Comparison of ENCODE assay signal across 1 cellular context in the genomic region with DNA sequence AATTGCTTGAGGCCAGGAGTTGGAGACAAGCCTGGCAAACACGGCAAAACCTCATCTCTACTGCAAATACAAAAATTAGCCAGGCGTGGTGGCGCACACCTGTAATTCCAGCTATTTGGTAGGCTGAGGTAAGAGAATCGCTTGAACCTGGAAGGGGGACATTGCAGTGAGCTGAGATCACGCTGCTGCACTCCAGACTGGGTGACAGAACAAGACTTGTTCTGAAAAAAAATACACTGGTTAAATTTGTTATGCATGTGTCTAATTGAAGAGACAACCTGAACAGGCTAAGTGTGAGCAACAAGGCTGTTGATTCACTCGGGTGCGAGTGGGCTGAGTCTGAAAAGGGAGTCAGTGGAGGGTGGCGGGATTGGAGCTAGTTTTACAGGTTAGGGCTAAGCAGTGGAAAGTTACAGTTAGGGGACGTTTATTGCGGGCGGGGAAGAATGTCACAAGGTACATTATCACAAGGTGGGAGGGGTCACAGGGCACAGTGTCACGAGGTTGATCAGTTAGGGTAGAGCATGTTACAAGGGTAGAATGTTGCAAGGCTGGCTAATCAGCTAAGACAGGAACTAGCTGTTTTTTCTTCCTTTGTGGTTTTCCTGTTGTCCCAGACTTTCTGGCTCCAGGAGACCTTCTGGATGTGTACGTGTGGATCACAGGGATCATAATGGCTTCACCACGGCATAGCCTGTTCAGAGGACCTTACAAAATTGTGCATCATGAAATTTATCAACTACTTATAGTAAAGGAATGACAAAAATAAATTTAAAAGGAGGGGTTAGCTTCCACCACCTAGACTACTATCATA.
A peak's percentile ranks its signal among the peaks of the same experiment; 100 is the strongest.
TF ChIP-seq lines count a peak whose summit lies in the region.

No MANE protein-coding gene starts in this region.

TF ChIP-seq in K562, 482 proteins besides CTCF, POLR2A, EP300 and RAD21 (continued from another document and continues in another):
- TF ChIP-seq, protein P1, sequence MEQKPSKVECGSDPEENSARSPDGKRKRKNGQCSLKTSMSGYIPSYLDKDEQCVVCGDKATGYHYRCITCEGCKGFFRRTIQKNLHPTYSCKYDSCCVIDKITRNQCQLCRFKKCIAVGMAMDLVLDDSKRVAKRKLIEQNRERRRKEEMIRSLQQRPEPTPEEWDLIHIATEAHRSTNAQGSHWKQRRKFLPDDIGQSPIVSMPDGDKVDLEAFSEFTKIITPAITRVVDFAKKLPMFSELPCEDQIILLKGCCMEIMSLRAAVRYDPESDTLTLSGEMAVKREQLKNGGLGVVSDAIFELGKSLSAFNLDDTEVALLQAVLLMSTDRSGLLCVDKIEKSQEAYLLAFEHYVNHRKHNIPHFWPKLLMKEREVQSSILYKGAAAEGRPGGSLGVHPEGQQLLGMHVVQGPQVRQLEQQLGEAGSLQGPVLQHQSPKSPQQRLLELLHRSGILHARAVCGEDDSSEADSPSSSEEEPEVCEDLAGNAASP (IDR thresholded peaks at IDR 0.05), result no peak
- 0 out of 2 replicates have a peak, but pooled peaks have one; percentile 44 for TF ChIP-seq ZNF431 (CRISPR knock-in tag; IDR thresholded peaks at IDR 0.05)
- TF ChIP-seq ZEB2 (IDR thresholded peaks at IDR 0.05), result peak; percentile 93
- peak; percentile 94 for TF ChIP-seq OTX1 (CRISPR knock-in tag; IDR thresholded peaks at IDR 0.05)
- TF ChIP-seq, protein P2, sequence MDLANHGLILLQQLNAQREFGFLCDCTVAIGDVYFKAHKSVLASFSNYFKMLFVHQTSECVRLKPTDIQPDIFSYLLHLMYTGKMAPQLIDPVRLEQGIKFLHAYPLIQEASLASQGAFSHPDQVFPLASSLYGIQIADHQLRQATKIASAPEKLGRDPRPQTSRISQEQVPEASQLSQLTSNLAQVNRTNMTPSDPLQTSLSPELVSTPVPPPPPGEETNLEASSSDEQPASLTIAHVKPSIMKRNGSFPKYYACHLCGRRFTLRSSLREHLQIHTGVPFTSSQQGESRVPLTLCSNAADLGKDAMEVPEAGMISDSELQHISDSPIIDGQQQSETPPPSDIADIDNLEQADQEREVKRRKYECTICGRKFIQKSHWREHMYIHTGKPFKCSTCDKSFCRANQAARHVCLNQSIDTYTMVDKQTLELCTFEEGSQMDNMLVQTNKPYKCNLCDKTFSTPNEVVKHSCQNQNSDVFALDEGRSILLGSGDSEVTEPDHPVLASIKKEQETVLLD (IDR thresholded peaks at IDR 0.05), result peak; percentile 60; the same call in 1 of the 2 replicates
- TF ChIP-seq ZBTB17 (CRISPR knock-in tag; IDR thresholded peaks at IDR 0.05), result no peak
- TF ChIP-seq KDM4B (IDR thresholded peaks at IDR 0.05; ENCODE audit: borderline replicate concordance in 2 of 2, low read depth in 1 of 2), result 0 out of 4 replicates have a peak, but pooled peaks of 1 of the 2 experiments have one; percentile 41
- peak; percentile 31 for TF ChIP-seq KDM5B (IDR thresholded peaks at IDR 0.05; ENCODE audit: insufficient replicate concordance, low read depth, low read length)
- TF ChIP-seq MECOM (CRISPR knock-in tag; IDR thresholded peaks at IDR 0.05), result peak; percentile 77
- TF ChIP-seq SP1 (CRISPR knock-in tag; IDR thresholded peaks at IDR 0.05), result peak; percentile 86
- TF ChIP-seq CXXC5 (CRISPR knock-in tag; IDR thresholded peaks at IDR 0.05), result peak; percentile 76
- TF ChIP-seq, protein P3, sequence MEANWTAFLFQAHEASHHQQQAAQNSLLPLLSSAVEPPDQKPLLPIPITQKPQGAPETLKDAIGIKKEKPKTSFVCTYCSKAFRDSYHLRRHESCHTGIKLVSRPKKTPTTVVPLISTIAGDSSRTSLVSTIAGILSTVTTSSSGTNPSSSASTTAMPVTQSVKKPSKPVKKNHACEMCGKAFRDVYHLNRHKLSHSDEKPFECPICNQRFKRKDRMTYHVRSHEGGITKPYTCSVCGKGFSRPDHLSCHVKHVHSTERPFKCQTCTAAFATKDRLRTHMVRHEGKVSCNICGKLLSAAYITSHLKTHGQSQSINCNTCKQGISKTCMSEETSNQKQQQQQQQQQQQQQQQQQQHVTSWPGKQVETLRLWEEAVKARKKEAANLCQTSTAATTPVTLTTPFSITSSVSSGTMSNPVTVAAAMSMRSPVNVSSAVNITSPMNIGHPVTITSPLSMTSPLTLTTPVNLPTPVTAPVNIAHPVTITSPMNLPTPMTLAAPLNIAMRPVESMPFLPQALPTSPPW (CRISPR knock-in tag; IDR thresholded peaks at IDR 0.05), result peak; percentile 80
- TF ChIP-seq, protein P4, sequence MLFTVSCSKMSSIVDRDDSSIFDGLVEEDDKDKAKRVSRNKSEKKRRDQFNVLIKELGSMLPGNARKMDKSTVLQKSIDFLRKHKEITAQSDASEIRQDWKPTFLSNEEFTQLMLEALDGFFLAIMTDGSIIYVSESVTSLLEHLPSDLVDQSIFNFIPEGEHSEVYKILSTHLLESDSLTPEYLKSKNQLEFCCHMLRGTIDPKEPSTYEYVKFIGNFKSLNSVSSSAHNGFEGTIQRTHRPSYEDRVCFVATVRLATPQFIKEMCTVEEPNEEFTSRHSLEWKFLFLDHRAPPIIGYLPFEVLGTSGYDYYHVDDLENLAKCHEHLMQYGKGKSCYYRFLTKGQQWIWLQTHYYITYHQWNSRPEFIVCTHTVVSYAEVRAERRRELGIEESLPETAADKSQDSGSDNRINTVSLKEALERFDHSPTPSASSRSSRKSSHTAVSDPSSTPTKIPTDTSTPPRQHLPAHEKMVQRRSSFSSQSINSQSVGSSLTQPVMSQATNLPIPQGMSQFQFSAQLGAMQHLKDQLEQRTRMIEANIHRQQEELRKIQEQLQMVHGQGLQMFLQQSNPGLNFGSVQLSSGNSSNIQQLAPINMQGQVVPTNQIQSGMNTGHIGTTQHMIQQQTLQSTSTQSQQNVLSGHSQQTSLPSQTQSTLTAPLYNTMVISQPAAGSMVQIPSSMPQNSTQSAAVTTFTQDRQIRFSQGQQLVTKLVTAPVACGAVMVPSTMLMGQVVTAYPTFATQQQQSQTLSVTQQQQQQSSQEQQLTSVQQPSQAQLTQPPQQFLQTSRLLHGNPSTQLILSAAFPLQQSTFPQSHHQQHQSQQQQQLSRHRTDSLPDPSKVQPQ (CRISPR knock-in tag; IDR thresholded peaks at IDR 0.05; ENCODE audit: borderline replicate concordance), result no peak
- peak; percentile 80; the same call in 1 of the 2 replicates for TF ChIP-seq CBX1 (IDR thresholded peaks at IDR 0.05; ENCODE audit: low read depth)
- peak; percentile 26 for TF ChIP-seq MEIS2 (IDR thresholded peaks at IDR 0.05; ENCODE audit: partially characterized antibody)
- no peak for TF ChIP-seq ZFPM2 (CRISPR knock-in tag; IDR thresholded peaks at IDR 0.05)
- TF ChIP-seq, protein P5, sequence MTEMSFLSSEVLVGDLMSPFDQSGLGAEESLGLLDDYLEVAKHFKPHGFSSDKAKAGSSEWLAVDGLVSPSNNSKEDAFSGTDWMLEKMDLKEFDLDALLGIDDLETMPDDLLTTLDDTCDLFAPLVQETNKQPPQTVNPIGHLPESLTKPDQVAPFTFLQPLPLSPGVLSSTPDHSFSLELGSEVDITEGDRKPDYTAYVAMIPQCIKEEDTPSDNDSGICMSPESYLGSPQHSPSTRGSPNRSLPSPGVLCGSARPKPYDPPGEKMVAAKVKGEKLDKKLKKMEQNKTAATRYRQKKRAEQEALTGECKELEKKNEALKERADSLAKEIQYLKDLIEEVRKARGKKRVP (CRISPR knock-in tag; IDR thresholded peaks at IDR 0.05), result peak; percentile 75
- TF ChIP-seq, protein P6, sequence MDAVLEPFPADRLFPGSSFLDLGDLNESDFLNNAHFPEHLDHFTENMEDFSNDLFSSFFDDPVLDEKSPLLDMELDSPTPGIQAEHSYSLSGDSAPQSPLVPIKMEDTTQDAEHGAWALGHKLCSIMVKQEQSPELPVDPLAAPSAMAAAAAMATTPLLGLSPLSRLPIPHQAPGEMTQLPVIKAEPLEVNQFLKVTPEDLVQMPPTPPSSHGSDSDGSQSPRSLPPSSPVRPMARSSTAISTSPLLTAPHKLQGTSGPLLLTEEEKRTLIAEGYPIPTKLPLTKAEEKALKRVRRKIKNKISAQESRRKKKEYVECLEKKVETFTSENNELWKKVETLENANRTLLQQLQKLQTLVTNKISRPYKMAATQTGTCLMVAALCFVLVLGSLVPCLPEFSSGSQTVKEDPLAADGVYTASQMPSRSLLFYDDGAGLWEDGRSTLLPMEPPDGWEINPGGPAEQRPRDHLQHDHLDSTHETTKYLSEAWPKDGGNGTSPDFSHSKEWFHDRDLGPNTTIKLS (IDR thresholded peaks at IDR 0.05; ENCODE audit: borderline replicate concordance, low read depth), result peak; percentile 59; the same call in 1 of the 2 replicates
- peak; percentile 80; the same call in 1 of the 2 replicates for TF ChIP-seq ZNF165 (CRISPR knock-in tag; IDR thresholded peaks at IDR 0.05; ENCODE audit: borderline replicate concordance)
- TF ChIP-seq, protein P7, sequence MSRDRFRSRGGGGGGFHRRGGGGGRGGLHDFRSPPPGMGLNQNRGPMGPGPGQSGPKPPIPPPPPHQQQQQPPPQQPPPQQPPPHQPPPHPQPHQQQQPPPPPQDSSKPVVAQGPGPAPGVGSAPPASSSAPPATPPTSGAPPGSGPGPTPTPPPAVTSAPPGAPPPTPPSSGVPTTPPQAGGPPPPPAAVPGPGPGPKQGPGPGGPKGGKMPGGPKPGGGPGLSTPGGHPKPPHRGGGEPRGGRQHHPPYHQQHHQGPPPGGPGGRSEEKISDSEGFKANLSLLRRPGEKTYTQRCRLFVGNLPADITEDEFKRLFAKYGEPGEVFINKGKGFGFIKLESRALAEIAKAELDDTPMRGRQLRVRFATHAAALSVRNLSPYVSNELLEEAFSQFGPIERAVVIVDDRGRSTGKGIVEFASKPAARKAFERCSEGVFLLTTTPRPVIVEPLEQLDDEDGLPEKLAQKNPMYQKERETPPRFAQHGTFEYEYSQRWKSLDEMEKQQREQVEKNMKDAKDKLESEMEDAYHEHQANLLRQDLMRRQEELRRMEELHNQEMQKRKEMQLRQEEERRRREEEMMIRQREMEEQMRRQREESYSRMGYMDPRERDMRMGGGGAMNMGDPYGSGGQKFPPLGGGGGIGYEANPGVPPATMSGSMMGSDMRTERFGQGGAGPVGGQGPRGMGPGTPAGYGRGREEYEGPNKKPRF (IDR thresholded peaks at IDR 0.05; ENCODE audit: low read depth, low read length), result no peak
- peak; percentile 63 for TF ChIP-seq PML (IDR thresholded peaks at IDR 0.05; ENCODE audit: low read length)
- TF ChIP-seq HDAC6 (IDR thresholded peaks at IDR 0.05; ENCODE audit: low read depth, low read length), result no peak
- TF ChIP-seq HMG20B (CRISPR knock-in tag; IDR thresholded peaks at IDR 0.05), result 0 out of 2 replicates have a peak, but pooled peaks have one; percentile 48
- TF ChIP-seq CBFA2T2 (conservative IDR thresholded peaks at IDR 0.05), result peak; percentile 71
- TF ChIP-seq ESRRB (CRISPR knock-in tag; IDR thresholded peaks at IDR 0.05; ENCODE audit: borderline replicate concordance), result no peak
- TF ChIP-seq BCL6 (CRISPR knock-in tag; IDR thresholded peaks at IDR 0.05), result peak; percentile 71
- TF ChIP-seq MAZ (CRISPR knock-in tag; conservative IDR thresholded peaks at IDR 0.05 in 1 of 2, IDR thresholded peaks at IDR 0.05 in 1 of 2), result peak; percentile 53 to 74
- TF ChIP-seq HDAC3 (IDR thresholded peaks at IDR 0.05; ENCODE audit: borderline replicate concordance, partially characterized antibody), result peak; percentile 49
- TF ChIP-seq ZNF75A (CRISPR knock-in tag; IDR thresholded peaks at IDR 0.05), result no peak
- TF ChIP-seq, protein P8, sequence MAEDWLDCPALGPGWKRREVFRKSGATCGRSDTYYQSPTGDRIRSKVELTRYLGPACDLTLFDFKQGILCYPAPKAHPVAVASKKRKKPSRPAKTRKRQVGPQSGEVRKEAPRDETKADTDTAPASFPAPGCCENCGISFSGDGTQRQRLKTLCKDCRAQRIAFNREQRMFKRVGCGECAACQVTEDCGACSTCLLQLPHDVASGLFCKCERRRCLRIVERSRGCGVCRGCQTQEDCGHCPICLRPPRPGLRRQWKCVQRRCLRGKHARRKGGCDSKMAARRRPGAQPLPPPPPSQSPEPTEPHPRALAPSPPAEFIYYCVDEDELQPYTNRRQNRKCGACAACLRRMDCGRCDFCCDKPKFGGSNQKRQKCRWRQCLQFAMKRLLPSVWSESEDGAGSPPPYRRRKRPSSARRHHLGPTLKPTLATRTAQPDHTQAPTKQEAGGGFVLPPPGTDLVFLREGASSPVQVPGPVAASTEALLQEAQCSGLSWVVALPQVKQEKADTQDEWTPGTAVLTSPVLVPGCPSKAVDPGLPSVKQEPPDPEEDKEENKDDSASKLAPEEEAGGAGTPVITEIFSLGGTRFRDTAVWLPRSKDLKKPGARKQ (CRISPR knock-in tag; IDR thresholded peaks at IDR 0.05), result peak; percentile 90; the same call in 1 of the 2 replicates
- no peak for TF ChIP-seq ZNF707 (CRISPR knock-in tag; conservative IDR thresholded peaks at IDR 0.05)
- peak; percentile 75; the same call in 1 of the 2 replicates for TF ChIP-seq SMARCA5 (IDR thresholded peaks at IDR 0.05)
- peak; percentile 70 for TF ChIP-seq SUPT5H (IDR thresholded peaks at IDR 0.05)
- peak; percentile 25; the same call in 1 of the 2 replicates for TF ChIP-seq KLF13 (tag; IDR thresholded peaks at IDR 0.05; ENCODE audit: borderline replicate concordance, low read depth)
- peak; percentile 79 for TF ChIP-seq ATF7 (IDR thresholded peaks at IDR 0.05)
- no peak for TF ChIP-seq HOXB6 (CRISPR knock-in tag; IDR thresholded peaks at IDR 0.05; ENCODE audit: borderline replicate concordance)
- TF ChIP-seq ETV6 (IDR thresholded peaks at IDR 0.05; ENCODE audit: borderline replicate concordance in 1 of 2, low read depth in 2 of 2, low read length in 1 of 2), result no peak
- TF ChIP-seq ETV6 (CRISPR knock-in tag; IDR thresholded peaks at IDR 0.05; ENCODE audit: borderline replicate concordance), result 0 out of 2 replicates have a peak, but pooled peaks have one; percentile 30
- TF ChIP-seq, protein P9, sequence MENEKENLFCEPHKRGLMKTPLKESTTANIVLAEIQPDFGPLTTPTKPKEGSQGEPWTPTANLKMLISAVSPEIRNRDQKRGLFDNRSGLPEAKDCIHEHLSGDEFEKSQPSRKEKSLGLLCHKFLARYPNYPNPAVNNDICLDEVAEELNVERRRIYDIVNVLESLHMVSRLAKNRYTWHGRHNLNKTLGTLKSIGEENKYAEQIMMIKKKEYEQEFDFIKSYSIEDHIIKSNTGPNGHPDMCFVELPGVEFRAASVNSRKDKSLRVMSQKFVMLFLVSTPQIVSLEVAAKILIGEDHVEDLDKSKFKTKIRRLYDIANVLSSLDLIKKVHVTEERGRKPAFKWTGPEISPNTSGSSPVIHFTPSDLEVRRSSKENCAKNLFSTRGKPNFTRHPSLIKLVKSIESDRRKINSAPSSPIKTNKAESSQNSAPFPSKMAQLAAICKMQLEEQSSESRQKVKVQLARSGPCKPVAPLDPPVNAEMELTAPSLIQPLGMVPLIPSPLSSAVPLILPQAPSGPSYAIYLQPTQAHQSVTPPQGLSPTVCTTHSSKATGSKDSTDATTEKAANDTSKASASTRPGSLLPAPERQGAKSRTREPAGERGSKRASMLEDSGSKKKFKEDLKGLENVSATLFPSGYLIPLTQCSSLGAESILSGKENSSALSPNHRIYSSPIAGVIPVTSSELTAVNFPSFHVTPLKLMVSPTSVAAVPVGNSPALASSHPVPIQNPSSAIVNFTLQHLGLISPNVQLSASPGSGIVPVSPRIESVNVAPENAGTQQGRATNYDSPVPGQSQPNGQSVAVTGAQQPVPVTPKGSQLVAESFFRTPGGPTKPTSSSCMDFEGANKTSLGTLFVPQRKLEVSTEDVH (IDR thresholded peaks at IDR 0.05; ENCODE audit: low read depth, partially characterized antibody), result peak; percentile 78
- TF ChIP-seq BACH1 (tag; IDR thresholded peaks at IDR 0.05), result no peak; the same call in none of the 2 replicates
- no peak for TF ChIP-seq BRD4 (IDR thresholded peaks at IDR 0.05)
- no peak for TF ChIP-seq COPS2 (conservative IDR thresholded peaks at IDR 0.05)
- 0 out of 2 replicates have a peak, but pooled peaks have one; percentile 4 for TF ChIP-seq ZNF140 (CRISPR knock-in tag; IDR thresholded peaks at IDR 0.05)
- peak; percentile 63 for TF ChIP-seq EGR1 (conservative IDR thresholded peaks at IDR 0.05)
- peak; percentile 85 for TF ChIP-seq L3MBTL2 (IDR thresholded peaks at IDR 0.05)
- TF ChIP-seq TOE1 (IDR thresholded peaks at IDR 0.05; ENCODE audit: borderline replicate concordance), result peak; percentile 99
- no peak for TF ChIP-seq TOE1 (CRISPR knock-in tag; IDR thresholded peaks at IDR 0.05; ENCODE audit: borderline replicate concordance, low read depth)
